ENCODE assay signal across 35 cellular contexts in genomic region chr12:62363506-62363905, GRCh38.
"Had no signal": no experiment of that assay in that cellular context is flagged by ENCODE, and none has a peak within 500 bp of the region (broad histone marks: within the 10 kb centered on the region; RNA-seq: fewer than 3 reads in every experiment).

No MANE protein-coding gene starts in this region.

- H3K27ac Mint-ChIP-seq: activated B cell treated with CpG ODN at 0.5 μM for 24 hours; activated naive CD4-positive, alpha-beta T cell treated with anti-CD3 and anti-CD28 coated beads for 36 hours; activated naive CD4-positive, alpha-beta T cell treated with anti-CD3 and anti-CD28 coated beads, Interleukin-2, amount 50 U/mL, for 72 hours; dendritic cell treated with granulocyte-macrophage colony-stimulating factor and Interleukin-4, amounts not matched to agents 40 ng/mL and 50 ng/mL, for 4 days; endodermal cell; T-helper 17 cell; T-helper 2 cell treated with Interferon-gamma antibody and Interleukin-4, amounts not matched to agents 5 μg/mL and 100 μg/mL, for 36 hours had no signal

- H3K4me3 Mint-ChIP-seq: activated B cell treated with CpG ODN at 0.5 μM for 24 hours; activated CD8-positive, alpha-beta T cell treated with anti-CD3 and anti-CD28 coated beads for 36 hours; activated naive CD4-positive, alpha-beta T cell treated with anti-CD3 and anti-CD28 coated beads for 36 hours; activated naive CD8-positive, alpha-beta T cell treated with anti-CD3 and anti-CD28 coated beads, Interleukin-2, amount 50 U/mL, for 24 hours; activated T-helper 17 cell treated with anti-CD3 and anti-CD28 coated beads, Interleukin-2, amount 50 U/mL, for 72 hours; central memory CD8-positive, alpha-beta T cell; dendritic cell treated with granulocyte-macrophage colony-stimulating factor and Interleukin-4, amounts not matched to agents 40 ng/mL and 50 ng/mL, for 4 days; endodermal cell; T-helper 17 cell; T-helper 2 cell treated with Interferon-gamma antibody and Interleukin-4, amounts not matched to agents 5 μg/mL and 100 μg/mL, for 36 hours had no signal

- H3K27me3 ChIP-seq: adrenal gland, body of pancreas, cardiac muscle cell, dorsolateral prefrontal cortex, heart left ventricle had no signal

- H3K27me3 Mint-ChIP-seq: activated B cell treated with CpG ODN at 0.5 μM for 24 hours; activated CD8-positive, alpha-beta T cell treated with anti-CD3 and anti-CD28 coated beads for 36 hours; activated naive CD8-positive, alpha-beta T cell treated with anti-CD3 and anti-CD28 coated beads, Interleukin-2, amount 50 U/mL, for 24 hours; activated T-helper 17 cell treated with anti-CD3 and anti-CD28 coated beads, Interleukin-2, amount 50 U/mL, for 72 hours; central memory CD8-positive, alpha-beta T cell; dendritic cell treated with granulocyte-macrophage colony-stimulating factor and Interleukin-4, amounts not matched to agents 40 ng/mL and 50 ng/mL, for 4 days; T-helper 17 cell had no signal

- H3K36me3 ChIP-seq: adrenal gland, cardiac muscle cell, WERI-Rb-1 had no signal

- H3K27ac ChIP-seq: adrenal gland, body of pancreas, cardiac muscle cell, coronary artery, heart left ventricle, WERI-Rb-1 had no signal

- H3K9me3 ChIP-seq: adrenal gland, body of pancreas had no signal

- H3K4me1 ChIP-seq: body of pancreas had no signal

- DNase-seq: activated B cell treated with CpG ODN at 0.5 μM for 24 hours; activated CD4-positive, alpha-beta T cell treated with anti-CD3 and anti-CD28 coated beads for 48 hours; activated CD4-positive, alpha-beta T cell treated with anti-CD3 and anti-CD28 coated beads, Interleukin-2, amount 50 U/mL, for 1 hour; activated CD4-positive, alpha-beta T cell treated with anti-CD3 and anti-CD28 coated beads, Interleukin-2, amount 50 U/mL, for 48 hours; activated CD8-positive, alpha-beta memory T cell treated with anti-CD3 and anti-CD28 coated beads for 24 hours; activated CD8-positive, alpha-beta T cell treated with anti-CD3 and anti-CD28 coated beads for 36 hours; activated effector memory CD4-positive, alpha-beta T cell treated with Interleukin-2 at 50 U/mL for 16 hours; activated gamma-delta T cell treated with Interleukin-2 at 50 U/mL for 16 hours; activated naive CD4-positive, alpha-beta T cell treated with anti-CD3 and anti-CD28 coated beads for 36 hours; activated naive CD8-positive, alpha-beta T cell treated with anti-CD3 and anti-CD28 coated beads, Interleukin-2, amount 50 U/mL, for 24 hours; activated T-cell treated with anti-CD3 and anti-CD28 coated beads, Interleukin-2, amount 50 U/mL, for 1 hour; activated T-cell treated with anti-CD3 and anti-CD28 coated beads, Interleukin-2, amount 50 U/mL, for 48 hours; adrenal gland; amygdala; aorta; body of pancreas; dorsolateral prefrontal cortex; effector memory CD4-positive, alpha-beta T cell; endodermal cell; foreskin fibroblast; glutamatergic neuron; heart left ventricle; T-helper 1 cell; T-helper 17 cell; T1000; WERI-Rb-1 had no signal

- H3K9me3 Mint-ChIP-seq: activated T-helper 17 cell treated with anti-CD3 and anti-CD28 coated beads, Interleukin-2, amount 50 U/mL, for 72 hours; central memory CD8-positive, alpha-beta T cell; dendritic cell treated with granulocyte-macrophage colony-stimulating factor and Interleukin-4, amounts not matched to agents 40 ng/mL and 50 ng/mL, for 4 days had no signal

- ATAC-seq: activated CD4-positive, CD25-positive, alpha-beta regulatory T cell treated with anti-CD3 and anti-CD28 coated beads, Interleukin-2, amount 50 U/mL, for 24 hours; activated CD8-positive, alpha-beta T cell treated with anti-CD3 and anti-CD28 coated beads for 36 hours; activated naive CD4-positive, alpha-beta T cell treated with anti-CD3 and anti-CD28 coated beads, Interleukin-2, amount 50 U/mL, for 72 hours; activated naive CD8-positive, alpha-beta T cell treated with anti-CD3 and anti-CD28 coated beads, Interleukin-2, amount 50 U/mL, for 24 hours; activated T-helper 17 cell treated with anti-CD3 and anti-CD28 coated beads, Interleukin-2, amount 50 U/mL, for 72 hours; body of pancreas; esophagus mucosa; T-helper 17 cell had no signal

- H3K4me3 ChIP-seq: adrenal gland, body of pancreas, cardiac muscle cell, coronary artery, dorsolateral prefrontal cortex, heart left ventricle had no signal

- H3K4me1 Mint-ChIP-seq: endodermal cell had no signal
